8 cellular contexts compared by ENCODE assay signal in the genomic region with DNA sequence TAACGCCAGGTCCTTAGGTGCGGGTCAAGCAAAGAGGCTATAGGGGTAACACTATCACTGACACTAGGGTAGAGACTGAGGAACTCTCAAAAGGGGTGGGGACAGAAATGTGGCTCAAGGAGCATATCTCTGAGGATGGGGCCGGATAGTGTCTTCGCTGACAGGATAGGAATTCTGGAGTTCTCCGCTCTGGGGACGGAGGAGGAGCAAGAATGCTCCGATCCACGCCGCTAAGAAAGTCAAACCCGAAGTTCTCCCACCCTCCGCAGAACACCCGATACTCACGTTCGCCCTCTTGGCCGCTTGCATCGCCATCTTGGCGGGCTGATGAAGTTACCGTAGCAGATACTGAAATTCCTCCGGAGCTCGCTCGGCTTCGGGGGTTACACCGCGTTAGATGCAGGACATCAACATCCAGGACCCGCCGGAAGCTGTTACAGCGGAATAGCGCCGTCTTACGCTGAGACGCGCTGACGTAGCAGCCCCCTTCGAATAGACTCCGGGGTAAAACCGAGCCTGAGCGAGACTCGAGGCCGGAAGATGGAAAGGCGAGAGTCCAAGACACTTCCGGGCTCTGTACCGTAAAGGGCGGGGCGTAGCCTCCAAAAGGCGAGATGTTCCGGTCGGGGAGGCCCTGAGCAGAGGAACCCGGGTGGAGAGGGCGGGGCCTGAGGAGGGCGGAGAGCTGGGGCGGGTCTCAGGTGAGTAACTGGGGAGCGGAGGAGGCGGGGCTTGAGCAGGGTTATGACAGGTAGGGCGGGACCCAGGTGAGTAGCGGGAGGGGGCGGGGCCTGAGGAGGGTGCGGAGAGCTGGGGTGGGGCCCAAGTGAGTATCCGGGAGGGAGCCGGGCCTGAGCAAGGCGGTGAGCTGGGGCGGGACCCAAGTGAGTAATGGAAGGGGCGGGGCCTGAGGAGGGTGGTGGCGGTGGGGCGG. TPM values are rescaled to one million over a fixed set of nuclear protein-coding genes. Genes with fewer than 3 reads are reported as not detected.
DNase-seq lines count a peak whose midpoint lies in the region; ATAC-seq and TF ChIP-seq lines count a peak whose summit lies in the region.

A gene with protein sequence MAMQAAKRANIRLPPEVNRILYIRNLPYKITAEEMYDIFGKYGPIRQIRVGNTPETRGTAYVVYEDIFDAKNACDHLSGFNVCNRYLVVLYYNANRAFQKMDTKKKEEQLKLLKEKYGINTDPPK (minus strand): TSS at position 412 of the 934 bp plus-strand sequence. CDS start 97 bp downstream, at position 315.

- H3K4me2 ChIP-seq in skeletal muscle satellite cell (ENCODE audit: low read length) = peak within 1 kb of the TSS; percentile 89

- H3K4me3 ChIP-seq in ACC112 (ENCODE audit: low read depth, low read length) (peak within 1 kb of the TSS; percentile 84), breast epithelium (peak within 1 kb of the TSS; percentile 74 to 90 (median 89)), iPS-18a (ENCODE audit: low read length) (peak within 1 kb of the TSS; percentile 100), skeletal muscle satellite cell (ENCODE audit: low read length) (peak within 1 kb of the TSS; percentile 84)

- H3K4me1 ChIP-seq in ACC112 (ENCODE audit: control insufficient read depth, insufficient read depth, low read length, unreplicated experiment) (peaks cover 16% of the 10 kb centered on the region), breast epithelium (no peaks in the 10 kb centered on the region), iPS-18a (ENCODE audit: control insufficient read depth, low read depth, low read length) (peaks cover 12% of the 10 kb centered on the region), skeletal muscle satellite cell (ENCODE audit: control insufficient read depth, insufficient read depth, low read length) (peaks cover 17% of the 10 kb centered on the region)

- ATAC-seq in GM18870 (IDR thresholded peaks at IDR 0.05; ENCODE audit: unreplicated experiment) (peak; percentile 95), HG03135 (IDR thresholded peaks at IDR 0.05; ENCODE audit: unreplicated experiment) (peak; percentile 95)

- H3K79me2 ChIP-seq in ACC112 (ENCODE audit: control insufficient read depth, insufficient read depth, low read length, unreplicated experiment) = peaks cover 40% of the 10 kb centered on the region

- TF ChIP-seq CTCF in VCaP (conservative IDR thresholded peaks at IDR 0.05) (no peak), breast epithelium (IDR thresholded peaks at IDR 0.05) (no peak)

- intact Hi-C loops in breast epithelium (cut with DNase I; ENCODE audit: low total_unique reads) = no loop called here

- H2AFZ ChIP-seq in ACC112 (ENCODE audit: low read length, unreplicated experiment) = peak within 1 kb of the TSS; percentile 77

- H3K9me3 ChIP-seq in breast epithelium (no peaks in the 10 kb centered on the region), iPS-18a (ENCODE audit: control insufficient read depth, low read depth, low read length) (no peaks in the 10 kb centered on the region), skeletal muscle satellite cell (replicated peaks; ENCODE audit: low read length) (no peaks in the 10 kb centered on the region)

- peak; percentile 78 for TF ChIP-seq POLR2A in breast epithelium (IDR thresholded peaks at IDR 0.05)

- H3K27ac ChIP-seq in ACC112 (ENCODE audit: low read depth, low read length) (peak within 1 kb of the TSS; percentile 62), VCaP (peak within 1 kb of the TSS; percentile 88), breast epithelium (peak within 1 kb of the TSS; percentile 97 to 99), iPS-18a (ENCODE audit: low read length) (peak within 1 kb of the TSS; percentile 84)

- H3K36me3 ChIP-seq in ACC112 (ENCODE audit: insufficient read depth, low read length) (peaks cover 18% of the 10 kb centered on the region), breast epithelium (no peaks in the 10 kb centered on the region), iPS-18a (ENCODE audit: control insufficient read depth, low read depth, low read length) (peaks cover 36% of the 10 kb centered on the region), skeletal muscle satellite cell (ENCODE audit: insufficient read depth, low read length) (peaks cover 33% of the 10 kb centered on the region)

- DNase-seq in NCI-H2196 treated with DMSO at 0.1 percent for 48 hours (lab: John Stamatoyannopoulos, UW; ENCODE audit: unreplicated experiment) (peak; percentile 99), breast epithelium (ENCODE audit: low spot score in 2 of 2) (peak; percentile 100)

- H3K9ac ChIP-seq in iPS-18a (ENCODE audit: low read length) (peak within 1 kb of the TSS; percentile 92), skeletal muscle satellite cell (ENCODE audit: low read depth, low read length) (peak within 1 kb of the TSS; percentile 88)

- no peaks in the 10 kb centered on the region for H3K27me3 ChIP-seq in ACC112 (ENCODE audit: insufficient read depth, low read length)
- H3K27me3 ChIP-seq in breast epithelium = no peaks in the 10 kb centered on the region
- no peaks in the 10 kb centered on the region for H3K27me3 ChIP-seq in iPS-18a (ENCODE audit: control insufficient read depth, insufficient read depth, low read length)
- H3K27me3 ChIP-seq in skeletal muscle satellite cell (ENCODE audit: control insufficient read depth, insufficient read depth, low read length) = no peaks in the 10 kb centered on the region

RNA-seq across cellular contexts. Expression of the gene that starts here (rescaled TPM):
- 100 to 1,000 TPM in 2 of 3 donors, 10 to 100 TPM in 1; 91.7 to 125 (median 110) TPM for total RNA-seq in breast epithelium
- 201 and 213 TPM in 2 replicates for total RNA-seq in skeletal muscle satellite cell (2012; rRNA removed)

Comparison
In these comparisons a context has a peak if more than half of its experiments do, and no peak if none do; other contexts are left out.
1. Peak in every context shown above with its lines: DNase-seq, ATAC-seq, H3K4me3 ChIP-seq and H3K27ac ChIP-seq.